Comparison of ENCODE assay signal across 8 cellular contexts in the genomic region with DNA sequence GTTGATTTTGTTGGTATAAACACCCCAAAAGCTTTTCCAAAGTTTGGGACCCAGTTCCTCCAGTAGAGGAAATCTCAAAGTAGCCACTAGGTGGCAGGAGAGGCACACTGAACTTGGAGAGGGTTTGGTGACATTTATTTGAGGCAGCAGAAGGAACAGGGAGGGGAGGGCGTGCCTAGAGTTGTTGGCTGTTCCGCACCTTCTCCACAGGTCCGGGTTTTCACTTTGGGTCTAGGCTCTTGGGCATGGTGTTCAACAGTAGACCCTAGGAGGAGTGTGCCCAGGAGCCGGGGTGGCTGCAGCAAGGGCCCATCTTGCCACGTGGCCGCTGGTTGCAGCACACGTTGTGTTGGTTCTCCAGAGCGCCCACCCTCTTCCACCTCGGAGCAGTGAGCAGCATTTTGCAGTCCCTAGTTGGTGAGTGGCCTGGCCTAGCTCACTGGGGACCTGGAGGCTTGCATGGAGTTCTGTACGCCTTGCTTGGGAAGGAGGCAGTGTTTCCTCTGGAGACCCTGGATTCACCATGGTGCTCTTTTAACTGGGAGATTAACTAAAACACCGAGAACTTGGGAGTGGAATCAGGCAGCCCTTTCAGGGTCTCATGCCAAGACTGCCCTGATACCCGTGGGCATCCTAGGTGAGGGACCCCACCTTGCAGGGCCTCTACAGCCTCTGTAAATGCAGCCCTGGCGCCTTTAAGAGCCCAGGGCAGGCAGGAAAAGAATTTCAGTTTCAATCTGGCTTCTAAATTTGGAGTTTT. TPM values are rescaled to one million over a fixed set of nuclear protein-coding genes. Genes with fewer than 3 reads are reported as not detected.
DNase-seq lines count a peak whose midpoint lies in the region; ATAC-seq and TF ChIP-seq lines count a peak whose summit lies in the region.

No MANE protein-coding gene starts in this region.

- peak; percentile 96 to 99 (median 98) for TF ChIP-seq CTCF in prostate gland (IDR thresholded peaks at IDR 0.05)

- intact Hi-C loops in left ventricle myocardium superior (cut with micrococcal nuclease) = loop anchor here (2.0 kb wide), 1 partner anchor 471 kb away; no protein-coding TSS in a partner anchor
- intact Hi-C loops in prostate gland (cut with DNase I) = no loop called here

- H3K27ac ChIP-seq in prostate gland = peak overlapping the region; percentile 99
- H3K27ac ChIP-seq in urinary bladder (ENCODE audit: low read depth) = peak overlapping the region; percentile 79

- no peaks in the 10 kb centered on the region for H3K9me3 ChIP-seq in prostate gland

- TF ChIP-seq POLR2A in prostate gland (IDR thresholded peaks at IDR 0.05) = peak; percentile 22

- DNase-seq in COLO829 (ENCODE audit: low spot score) (peak; percentile 86), H7 (peak; percentile 93), NCI-H1436 treated with DMSO at 0.1 percent for 48 hours (lab: John Stamatoyannopoulos, UW) (peak; percentile 56), T follicular helper cell (ENCODE audit: low read depth) (peak; percentile 65), amniotic epithelial cell (ENCODE audit: low read depth) (peak; percentile 74), left ventricle myocardium superior (peak; percentile 71), prostate gland (ENCODE audit: low spot score) (peak; percentile 88)

- H3K27me3 ChIP-seq in H7 (ENCODE audit: control insufficient read depth, insufficient read depth, low read length) (no peaks in the 10 kb centered on the region), prostate gland (replicated peaks; ENCODE audit: insufficient read depth) (no peaks in the 10 kb centered on the region)

- H3K4me1 ChIP-seq in prostate gland (replicated peaks) (peaks cover 34% of the 10 kb centered on the region), urinary bladder (ENCODE audit: insufficient read depth) (no peaks in the 10 kb centered on the region)

- ATAC-seq in left ventricle myocardium superior = peak; percentile 60

- H3K4me3 ChIP-seq in H7 (ENCODE audit: insufficient read depth, low read depth, low read length) (peak overlapping the region; percentile 10), prostate gland (peak overlapping the region; percentile 30 to 39), urinary bladder (ENCODE audit: low read depth, low read length) (peak overlapping the region; percentile 18)

- 2% methylated on average over 13 of the region's 13 CpGs for WGBS in prostate gland
- WGBS in urinary bladder = 3% methylated on average over 13 of the region's 13 CpGs

- peaks cover 17% of the 10 kb centered on the region for H3K36me3 ChIP-seq in H7 (replicated peaks; ENCODE audit: control insufficient read depth, insufficient read depth, low read length)
- peaks cover 0 to 4% of the 10 kb centered on the region in 2 donors for H3K36me3 ChIP-seq in prostate gland
- no peaks in the 10 kb centered on the region for H3K36me3 ChIP-seq in urinary bladder (ENCODE audit: insufficient read depth)

RNA-seq across cellular contexts. Expression of a gene that starts 28.2 kb away (rescaled TPM):
- total RNA-seq in H7 (2014; rRNA removed; shearing (Covaris generic)) = 160 and 166 TPM in 2 replicates
- 186 TPM for total RNA-seq in left ventricle myocardium superior
- total RNA-seq in prostate gland = 100 to 1,000 TPM; 165 to 173 TPM
- total RNA-seq in urinary bladder = 48.5 TPM
- 125 TPM for polyA plus RNA-seq in urinary bladder

RNA-seq across cellular contexts. Expression of a gene that starts 28.8 kb away (rescaled TPM):
- total RNA-seq in H7 (2014; rRNA removed; shearing (Covaris generic)) = 13.6 and 14.9 TPM in 2 replicates
- total RNA-seq in left ventricle myocardium superior = 94.6 TPM
- 10 to 100 TPM; 59.8 to 98.3 TPM for total RNA-seq in prostate gland
- 15.0 TPM for total RNA-seq in urinary bladder
- 70.7 TPM for polyA plus RNA-seq in urinary bladder

RNA-seq across cellular contexts. Expression of a gene that starts 38.6 kb away (rescaled TPM):
- total RNA-seq in H7 (2014; rRNA removed; shearing (Covaris generic)) = 11.1 and 13.3 TPM in 2 replicates
- total RNA-seq in left ventricle myocardium superior (3.5 TPM), prostate gland (10 to 100 TPM in 1 of 2 donors, 1 to 10 TPM in 1; 7.2 to 30.7 TPM), urinary bladder (15.2 TPM)
- polyA plus RNA-seq in urinary bladder = 13.3 TPM

RNA-seq across cellular contexts. Expression of a gene that starts 58.5 kb away (rescaled TPM):
- total RNA-seq in H7 (2014; rRNA removed; shearing (Covaris generic)) = 41.3 and 42.5 TPM in 2 replicates
- 5.2 TPM for total RNA-seq in left ventricle myocardium superior
- total RNA-seq in prostate gland = 10 to 100 TPM; 13.5 to 24.1 TPM
- 9.0 TPM for total RNA-seq in urinary bladder
- 10.5 TPM for polyA plus RNA-seq in urinary bladder

Comparison
In these comparisons a context has a peak if more than half of its experiments do, and no peak if none do; other contexts are left out.
1. Peak in every context shown above with its lines: DNase-seq, ATAC-seq, H3K4me3 ChIP-seq and H3K27ac ChIP-seq.